Comparison of ENCODE assay signal across 8 cellular contexts in genomic region chr6:152124432-152125074, GRCh38.
DNase-seq lines count a peak whose midpoint lies in the region; ATAC-seq, FAIRE-seq and TF ChIP-seq lines count a peak whose summit lies in the region.

No MANE protein-coding gene starts in this region.

- H3K4me3 ChIP-seq in bronchial epithelial cell (ENCODE audit: low read depth, low read length) (no peak overlapping the region), vagina (no peak overlapping the region)

- H3K27me3 ChIP-seq in bronchial epithelial cell (ENCODE audit: control insufficient read depth, insufficient read depth, low read length) (no peaks in the 10 kb centered on the region), vagina (no peaks in the 10 kb centered on the region)

- ATAC-seq in Right ventricle myocardium inferior, result peak; percentile 47
- ATAC-seq in HG02610 (IDR thresholded peaks at IDR 0.05; ENCODE audit: unreplicated experiment), result peak; percentile 67
- ATAC-seq in HG02763 (IDR thresholded peaks at IDR 0.05; ENCODE audit: unreplicated experiment), result no peak

- intact Hi-C loops in Right ventricle myocardium inferior (cut with DNase I), result loop anchor here (2.0 to 10.0 kb wide), 2 partner anchors 360 to 450 kb away; no protein-coding TSS in a partner anchor
- intact Hi-C loops in cardiac septum (cut with DNase I), result loop anchor here (2.0 kb wide), 1 partner anchor 358 kb away; no protein-coding TSS in a partner anchor
- intact Hi-C loops in vagina (cut with DNase I), result loop anchor here (5.0 to 10.0 kb wide), 3 partner anchors 143 to 432 kb away; no protein-coding TSS in a partner anchor

- TF ChIP-seq CTCF in bronchial epithelial cell (IDR thresholded peaks at IDR 0.05; ENCODE audit: insufficient read depth, low read length, severe bottlenecking), result peak; percentile 49
- TF ChIP-seq CTCF in vagina (IDR thresholded peaks at IDR 0.05), result peak; percentile 33 to 87 (median 74)

- H3K4me1 ChIP-seq in vagina, result peaks cover 15% of the 10 kb centered on the region

- no peak for FAIRE-seq in bronchial epithelial cell (lab: Jason Lieb, UNC)

- TF ChIP-seq POLR2A in vagina (IDR thresholded peaks at IDR 0.05), result no peak

- H3K36me3 ChIP-seq in bronchial epithelial cell (ENCODE audit: control insufficient read depth, insufficient read depth, low read length) (no peaks in the 10 kb centered on the region), vagina (peaks cover 0 to 5% of the 10 kb centered on the region in 2 donors)

- DNase-seq in Right ventricle myocardium inferior (ENCODE audit: missing footprints) (no peak), cardiac septum (ENCODE audit: low spot score) (no peak), NCI-H2196 treated with DMSO at 0.1 percent for 48 hours (lab: John Stamatoyannopoulos, UW; ENCODE audit: unreplicated experiment) (peak; percentile 30), bronchial epithelial cell (ENCODE audit: low read depth) (peak; percentile 74), left kidney (ENCODE audit: low read depth, low spot score) (peak; percentile 68), vagina (ENCODE audit: extremely low spot score in 2 of 2) (no peak)

- H3K9me3 ChIP-seq in vagina, result no peaks in the 10 kb centered on the region

- peak overlapping the region; percentile 44 for H3K27ac ChIP-seq in vagina

Comparison
In these comparisons a context has a peak if more than half of its experiments do, and no peak if none do; other contexts are left out.
1. DNase-seq: peak in NCI-H2196 treated with DMSO at 0.1 percent for 48 hours (single experiment), bronchial epithelial cell (single experiment) and left kidney (single experiment); none in Right ventricle myocardium inferior (single experiment), cardiac septum (single experiment) and vagina (0 of 2).